In genomic region chr19:48745208-48745995, GRCh38 we compare ENCODE assay signal across 8 cellular contexts. TPM values are rescaled to one million over a fixed set of nuclear protein-coding genes. Genes with fewer than 3 reads are reported as not detected.
A peak's percentile ranks its signal among the peaks of the same experiment; 100 is the strongest.
DNase-seq lines count a peak whose midpoint lies in the region; ATAC-seq and TF ChIP-seq lines count a peak whose summit lies in the region.

No MANE protein-coding gene starts in this region.

- H3K4me1 Mint-ChIP-seq in activated CD4-positive, alpha-beta memory T cell treated with anti-CD3 and anti-CD28 coated beads, Interleukin-2, amount 10 ng/mL, durations not matched to agents 7 days and 5 days, result peaks cover 25% of the 10 kb centered on the region

- H3K4me3 ChIP-seq in ACC112 (ENCODE audit: low read depth, low read length), result no peak overlapping the region

- H3K4me3 Mint-ChIP-seq in activated CD4-positive, alpha-beta memory T cell treated with anti-CD3 and anti-CD28 coated beads, Interleukin-2, amount 10 ng/mL, durations not matched to agents 7 days and 5 days, result no peak overlapping the region

- no peak overlapping the region for H3K27ac ChIP-seq in ACC112 (ENCODE audit: low read depth, low read length)

- in situ Hi-C loops in GM13977 (cut with MboI; ENCODE audit: low pct_unique_long_range_greater_than_20kb, low sequenced_read_pairs, unreplicated experiment), result no loop called here

- H3K9me3 Mint-ChIP-seq in activated CD4-positive, alpha-beta memory T cell treated with anti-CD3 and anti-CD28 coated beads, Interleukin-2, amount 10 ng/mL, durations not matched to agents 7 days and 5 days, result no peaks in the 10 kb centered on the region

- H3K27ac Mint-ChIP-seq in activated CD4-positive, alpha-beta memory T cell treated with anti-CD3 and anti-CD28 coated beads, Interleukin-2, amount 10 ng/mL, durations not matched to agents 7 days and 5 days, result no peak overlapping the region

- peak; percentile 79 for DNase-seq in GM13977 (ENCODE audit: low spot score)
- DNase-seq in NCI-H69 (lab: John Stamatoyannopoulos, UW), result peak; percentile 63
- peak; percentile 61 for DNase-seq in activated CD4-positive, alpha-beta memory T cell treated with anti-CD3 and anti-CD28 coated beads, Interleukin-2, amount 10 ng/mL, durations not matched to agents 7 days and 5 days
- DNase-seq in fibroblast of peridontal ligament (ENCODE audit: extremely low read depth), result peak; percentile 30
- peak; percentile 83 for DNase-seq in pons (ENCODE audit: low spot score)

- no peaks in the 10 kb centered on the region for H3K4me1 ChIP-seq in ACC112 (ENCODE audit: control insufficient read depth, insufficient read depth, low read length, unreplicated experiment)

- POLR2A ChIA-PET in activated CD4-positive, alpha-beta memory T cell treated with anti-CD3 and anti-CD28 coated beads, Interleukin-2, amount 10 ng/mL, durations not matched to agents 7 days and 5 days (lab: Charles Lee), result no interaction called here

- no peak for ATAC-seq in GM19023 (IDR thresholded peaks at IDR 0.05; ENCODE audit: unreplicated experiment)
- ATAC-seq in HG02884 (IDR thresholded peaks at IDR 0.05; ENCODE audit: unreplicated experiment), result no peak

- peak overlapping the region; percentile 57 for H2AFZ ChIP-seq in ACC112 (ENCODE audit: low read length, unreplicated experiment)

- H3K79me2 ChIP-seq in ACC112 (ENCODE audit: control insufficient read depth, insufficient read depth, low read length, unreplicated experiment), result no peaks in the 10 kb centered on the region

- no peak for TF ChIP-seq CTCF in GM13977 (IDR thresholded peaks at IDR 0.05; ENCODE audit: extremely low read depth, insufficient read depth, missing control alignments)

- H3K36me3 ChIP-seq in ACC112 (ENCODE audit: insufficient read depth, low read length), result no peaks in the 10 kb centered on the region

- no peaks in the 10 kb centered on the region for H3K36me3 Mint-ChIP-seq in activated CD4-positive, alpha-beta memory T cell treated with anti-CD3 and anti-CD28 coated beads, Interleukin-2, amount 10 ng/mL, durations not matched to agents 7 days and 5 days (ENCODE audit: low read depth)

- peaks cover 6% of the 10 kb centered on the region for H3K27me3 Mint-ChIP-seq in activated CD4-positive, alpha-beta memory T cell treated with anti-CD3 and anti-CD28 coated beads, Interleukin-2, amount 10 ng/mL, durations not matched to agents 7 days and 5 days

- H3K27me3 ChIP-seq in ACC112 (ENCODE audit: insufficient read depth, low read length), result peaks cover 4% of the 10 kb centered on the region; the same call in 1 of the 2 replicates

- CTCF ChIA-PET in activated CD4-positive, alpha-beta memory T cell treated with anti-CD3 and anti-CD28 coated beads, Interleukin-2, amount 10 ng/mL, durations not matched to agents 7 days and 5 days (lab: Charles Lee), result interaction anchor here (0.6 to 1.0 kb wide), 2 partner anchors 96 to 248 kb away, joined by 4 read pairs; partner anchors contain the start of genes GYS1 and RUVBL2

RNA-seq across cellular contexts. Expression of gene IZUMO1, which starts 1.3 kb away (rescaled TPM):
- total RNA-seq in activated CD4-positive, alpha-beta memory T cell treated with anti-CD3 and anti-CD28 coated beads, Interleukin-2, amount 10 ng/mL, durations not matched to agents 7 days and 5 days, result not detected

RNA-seq across cellular contexts. Expression of gene RASIP1, which starts 5.0 kb away (rescaled TPM):
- total RNA-seq in activated CD4-positive, alpha-beta memory T cell treated with anti-CD3 and anti-CD28 coated beads, Interleukin-2, amount 10 ng/mL, durations not matched to agents 7 days and 5 days, result under 1 TPM; 0.05 to 0.15 TPM

RNA-seq across cellular contexts. Expression of gene FUT1, which starts 7.0 kb away (rescaled TPM):
- under 1 TPM; 0.28 to 0.45 TPM for total RNA-seq in activated CD4-positive, alpha-beta memory T cell treated with anti-CD3 and anti-CD28 coated beads, Interleukin-2, amount 10 ng/mL, durations not matched to agents 7 days and 5 days

RNA-seq across cellular contexts. Expression of gene FGF21, which starts 9.9 kb away (rescaled TPM):
- total RNA-seq in activated CD4-positive, alpha-beta memory T cell treated with anti-CD3 and anti-CD28 coated beads, Interleukin-2, amount 10 ng/mL, durations not matched to agents 7 days and 5 days, result not detected

RNA-seq across cellular contexts. Expression of gene MAMSTR, which starts 25.9 kb away (rescaled TPM):
- total RNA-seq in activated CD4-positive, alpha-beta memory T cell treated with anti-CD3 and anti-CD28 coated beads, Interleukin-2, amount 10 ng/mL, durations not matched to agents 7 days and 5 days, result 1 to 10 TPM in 1 of 2 experiments, under 1 TPM in 1; 0.88 to 1.2 TPM

Comparison
In these comparisons a context has a peak if more than half of its experiments do, and no peak if none do; other contexts are left out.
1. DNase-seq: peak in every context shown above with its lines; median percentile 83 in pons; 79 in GM13977; 63 in NCI-H69; 61 in activated CD4-positive, alpha-beta memory T cell treated with anti-CD3 and anti-CD28 coated beads, Interleukin-2, amount 10 ng/mL, durations not matched to agents 7 days and 5 days; 30 in fibroblast of peridontal ligament.